29 cellular contexts compared by ENCODE assay signal in the genomic region with DNA sequence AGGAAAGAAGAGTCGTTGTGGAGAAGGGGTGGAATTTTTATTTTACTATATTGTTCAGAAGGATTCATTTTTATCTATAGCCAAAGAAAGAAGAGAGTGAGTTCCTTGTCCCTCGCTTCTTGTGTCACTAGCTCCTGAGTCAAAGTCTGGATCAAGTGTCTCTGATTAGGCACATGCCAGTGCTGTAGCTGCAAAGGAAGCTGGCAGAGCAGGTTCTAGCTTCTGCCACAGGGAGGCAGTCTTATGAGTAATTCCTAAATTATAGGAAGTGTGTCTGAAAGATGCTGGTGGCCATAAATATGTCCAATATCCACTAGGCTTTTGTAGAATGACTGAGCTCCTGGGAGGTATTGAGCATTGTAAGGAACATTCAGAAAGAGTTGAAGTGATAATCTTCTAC.
DNase-seq lines count a peak whose midpoint lies in the region; ATAC-seq, FAIRE-seq and TF ChIP-seq lines count a peak whose summit lies in the region.
"Had no signal": no experiment of that assay in that cellular context is flagged by ENCODE, and none has a peak within 500 bp of the region (broad histone marks: within the 10 kb centered on the region; RNA-seq: fewer than 3 reads in every experiment).

No MANE protein-coding gene starts in this region.

- DNase-seq in DND-41 (no peak), RWPE2 (ENCODE audit: low spot score) (no peak), fibroblast of mammary gland (ENCODE audit: low read depth) (no peak), urothelium cell line (ENCODE audit: low spot score) (no peak), RWPE1 (ENCODE audit: low spot score) (no peak), vagina (ENCODE audit: extremely low spot score in 2 of 2) (no peak), GM23248 (no peak)
- DNase-seq: activated CD8-positive, alpha-beta T cell treated with anti-CD3 and anti-CD28 coated beads for 36 hours; activated naive CD8-positive, alpha-beta T cell treated with anti-CD3 and anti-CD28 coated beads, Interleukin-2, amount 10 ng/mL, durations not matched to agents 7 days and 5 days; C1 segment of cervical spinal cord; cerebellar nuclear complex; effector CD4-positive, alpha-beta T cell; EL; GOT3; midbrain; NCI-H1092 treated with DMSO at 0.1 percent for 48 hours; NCI-H2029; NCI-H2227 treated with DMSO at 0.1 percent for 48 hours; retina; SHP77 treated with DMSO at 0.1 percent for 48 hours; stimulated activated CD4-positive, alpha-beta T cell treated with anti-CD3 and anti-CD28 coated beads, Interleukin-4, amount 100 ng/mL, for 24 hours; stimulated activated naive CD4-positive, alpha-beta T cell; testis had no signal

- H2AFZ ChIP-seq in DND-41 (ENCODE audit: low read depth, low read length) = no peak overlapping the region
- no peak overlapping the region for H2AFZ ChIP-seq in GM23248

- TF ChIP-seq POLR2A in vagina (IDR thresholded peaks at IDR 0.05) = no peak

- no peaks in the 10 kb centered on the region for H3K4me1 ChIP-seq in DND-41 (ENCODE audit: insufficient read depth, low read length)
- H3K4me1 ChIP-seq in HEK293 (ENCODE audit: control insufficient read depth, insufficient read depth, low read length) = no peaks in the 10 kb centered on the region
- H3K4me1 ChIP-seq in RWPE2 (ENCODE audit: insufficient read depth, poor library complexity, severe bottlenecking) = peaks cover 8% of the 10 kb centered on the region
- H3K4me1 ChIP-seq in vagina = no peaks in the 10 kb centered on the region
- H3K4me1 ChIP-seq in GM23248 (ENCODE audit: insufficient read depth) = peaks cover 12% of the 10 kb centered on the region
- H3K4me1 ChIP-seq: esophagus muscularis mucosa, testis had no signal

- H3K4me3 ChIP-seq in DND-41 (ENCODE audit: low read depth in 1 of 2, low read length in 2 of 2) (no peak overlapping the region), HEK293 (ENCODE audit: low read depth, low read length) (no peak overlapping the region), RWPE2 (ENCODE audit: severe bottlenecking) (no peak overlapping the region), fibroblast of mammary gland (ENCODE audit: control insufficient read depth, low read depth, low read length) (no peak overlapping the region), vagina (no peak overlapping the region), GM23248 (no peak overlapping the region)
- H3K4me3 ChIP-seq: esophagus muscularis mucosa, testis had no signal

- H3K27ac ChIP-seq in DND-41 (ENCODE audit: low read length) (no peak overlapping the region), HEK293 (ENCODE audit: extremely low read depth, low read depth, low read length) (no peak overlapping the region), RWPE2 (ENCODE audit: poor library complexity, severe bottlenecking) (no peak overlapping the region), RWPE1 (no peak overlapping the region), vagina (no peak overlapping the region), GM23248 (no peak overlapping the region)
- H3K27ac ChIP-seq: esophagus muscularis mucosa, testis had no signal

- no peaks in the 10 kb centered on the region for H3K9me3 ChIP-seq in DND-41 (ENCODE audit: insufficient read depth, low read length, severe bottlenecking)
- H3K9me3 ChIP-seq in HEK293 (ENCODE audit: control insufficient read depth, insufficient read depth, low read depth, low read length) = no peaks in the 10 kb centered on the region
- no peaks in the 10 kb centered on the region for H3K9me3 ChIP-seq in RWPE2 (ENCODE audit: severe bottlenecking)
- H3K9me3 ChIP-seq in vagina = no peaks in the 10 kb centered on the region
- no peaks in the 10 kb centered on the region for H3K9me3 ChIP-seq in GM23248 (ENCODE audit: low read depth)
- H3K9me3 ChIP-seq: esophagus muscularis mucosa, testis had no signal

- 97 to 98% methylated on average over 2 of the region's 2 CpGs for WGBS in GM23248 (ENCODE audit: low coverage in 1 of 2, low lambda C conversion rate in 2 of 2, missing lambda C conversion rate in 2 of 2), 2 experiments

- H3K9ac ChIP-seq in DND-41 (ENCODE audit: low read depth, low read length) (no peak overlapping the region), GM23248 (no peak overlapping the region)

- intact Hi-C loops in vagina (cut with DNase I) = no loop called here

- H3K36me3 ChIP-seq in DND-41 (ENCODE audit: insufficient read depth, low read length) = peaks cover 88% of the 10 kb centered on the region
- no peaks in the 10 kb centered on the region for H3K36me3 ChIP-seq in HEK293 (ENCODE audit: control insufficient read depth in 2 of 2, insufficient read depth in 1 of 2, low read length in 2 of 2)
- H3K36me3 ChIP-seq in RWPE2 (ENCODE audit: low read depth) = no peaks in the 10 kb centered on the region
- no peaks in the 10 kb centered on the region for H3K36me3 ChIP-seq in vagina
- H3K36me3 ChIP-seq in GM23248 (ENCODE audit: low read depth) = no peaks in the 10 kb centered on the region
- H3K36me3 ChIP-seq: esophagus muscularis mucosa had no signal

- in situ Hi-C loops in GM23248 (cut with MboI) = loop anchor here (25.0 kb wide), 1 partner anchor 466 kb away; no protein-coding TSS in a partner anchor

- H3K79me2 ChIP-seq in DND-41 (ENCODE audit: insufficient read depth, low read length) (no peaks in the 10 kb centered on the region; the same call in 1 of the 2 replicates), GM23248 (ENCODE audit: insufficient read depth) (no peaks in the 10 kb centered on the region)

- TF ChIP-seq CTCF in DND-41 (IDR thresholded peaks at IDR 0.05; ENCODE audit: borderline replicate concordance, extremely low read depth, low read length, poor library complexity, severe bottlenecking) = peak; percentile 43
- TF ChIP-seq CTCF in HEK293 (tag by site-specific recombination; IDR thresholded peaks at IDR 0.05) = no peak
- peak; percentile 9 for TF ChIP-seq CTCF in RWPE2 (IDR thresholded peaks at IDR 0.05; ENCODE audit: poor library complexity, severe bottlenecking)
- TF ChIP-seq CTCF in fibroblast of mammary gland (conservative IDR thresholded peaks at IDR 0.05; ENCODE audit: control insufficient read depth, insufficient read depth, low read depth, low read length) = peak; percentile 9
- no peak for TF ChIP-seq CTCF in RWPE1 (conservative IDR thresholded peaks at IDR 0.05; ENCODE audit: low read depth)
- no peak for TF ChIP-seq CTCF in vagina (IDR thresholded peaks at IDR 0.05)

- H3K9me2 ChIP-seq in GM23248 (ENCODE audit: insufficient read depth) = no peaks in the 10 kb centered on the region

- H3K4me2 ChIP-seq in DND-41 (ENCODE audit: insufficient read depth, low read length) = no peak overlapping the region
- no peak overlapping the region for H3K4me2 ChIP-seq in GM23248 (ENCODE audit: unreplicated experiment)

- POLR2A ChIA-PET in HEK293 (lab: Yijun Ruan, JAX) (no interaction called here), RWPE1 (lab: Yijun Ruan, JAX; ENCODE audit: low non-redundant PET) (interaction anchor here (0.6 kb wide), 1 partner anchor 586 kb away, joined by 3 read pairs; no protein-coding TSS in a partner anchor)

- H3K27me3 ChIP-seq in DND-41 (ENCODE audit: insufficient read depth, low read length, poor library complexity) = no peaks in the 10 kb centered on the region
- H3K27me3 ChIP-seq in RWPE2 (ENCODE audit: insufficient read depth, poor library complexity, severe bottlenecking) = no peaks in the 10 kb centered on the region
- H3K27me3 ChIP-seq in vagina = no peaks in the 10 kb centered on the region
- no peaks in the 10 kb centered on the region for H3K27me3 ChIP-seq in GM23248 (replicated peaks; ENCODE audit: insufficient read depth)
- H3K27me3 ChIP-seq: testis had no signal

- no peak for FAIRE-seq in urothelium cell line (lab: Jason Lieb, UNC)
- FAIRE-seq: D721Med, islet of Langerhans had no signal

- H4K20me1 ChIP-seq in DND-41 (ENCODE audit: insufficient read depth, low read length) (no peaks in the 10 kb centered on the region), GM23248 (ENCODE audit: insufficient read depth) (no peaks in the 10 kb centered on the region)

- ATAC-seq in DND-41 (ENCODE audit: insufficient read depth, low read depth) (no peak), RWPE2 (ENCODE audit: low read depth) (no peak)
- ATAC-seq: activated CD4-positive, CD25-positive, alpha-beta regulatory T cell treated with anti-CD3 and anti-CD28 coated beads, Interleukin-2, amount 50 U/mL, for 24 hours; activated CD8-positive, alpha-beta T cell treated with anti-CD3 and anti-CD28 coated beads for 36 hours; natural killer cell treated with Interleukin-12 subunit alpha and Interleukin-12 subunit beta and Interleukin-15 and Interleukin-18, amount 100 ng/mL, for 72 hours had no signal

- peaks cover 4% of the 10 kb centered on the region for H3F3A ChIP-seq in GM23248 (ENCODE audit: insufficient read depth)

- CTCF ChIA-PET in HEK293 (lab: Yijun Ruan, JAX) (interaction anchor here (0.6 kb wide), 1 partner anchor 713 kb away, joined by 3 read pairs; no protein-coding TSS in a partner anchor), RWPE1 (lab: Yijun Ruan, JAX) (no interaction called here)

TF ChIP-seq in HEK293, 187 proteins besides CTCF, POLR2A, EP300 and RAD21:
- TF ChIP-seq ZNF133 (tag by site-specific recombination; IDR thresholded peaks at IDR 0.05) (no peak), TRIM28 (IDR thresholded peaks at IDR 0.05; ENCODE audit: borderline replicate concordance, low read length) (peak; percentile 67; the same call in 1 of the 2 replicates)
TF ChIP-seq in HEK293: peak in this region for 1.

Comparison
In these comparisons a context has a peak if more than half of its experiments do, and no peak if none do; other contexts are left out.
1. CTCF ChIP-seq: peak in DND-41 (single experiment), RWPE2 (single experiment) and fibroblast of mammary gland (single experiment); none in HEK293 (single experiment), RWPE1 (single experiment) and vagina (0 of 3).